Comparison of ENCODE assay signal across 9 cellular contexts in genomic region chr13:23876265-23876664, GRCh38. TPM values are rescaled to one million over a fixed set of nuclear protein-coding genes. Genes with fewer than 3 reads are reported as not detected.
DNase-seq lines count a peak whose midpoint lies in the region; TF ChIP-seq lines count a peak whose summit lies in the region.
"Had no signal": no experiment of that assay in that cellular context is flagged by ENCODE, and none has a peak within 500 bp of the region (broad histone marks: within the 10 kb centered on the region; RNA-seq: fewer than 3 reads in every experiment).

No MANE protein-coding gene starts in this region.

- peaks cover 0 to 12% of the 10 kb centered on the region in 2 donors for H3K36me3 ChIP-seq in vagina
- H3K36me3 ChIP-seq: BLaER1 had no signal

- H3K4me3 ChIP-seq in dorsolateral prefrontal cortex: no peak overlapping the region
- no peak overlapping the region for H3K4me3 ChIP-seq in vagina
- H3K4me3 ChIP-seq: BLaER1 had no signal

- H3K27me3 ChIP-seq in dorsolateral prefrontal cortex (no peaks in the 10 kb centered on the region), vagina (no peaks in the 10 kb centered on the region)
- H3K27me3 ChIP-seq: BLaER1 had no signal

- no peaks in the 10 kb centered on the region for H3K9me3 ChIP-seq in vagina
- H3K9me3 ChIP-seq: BLaER1 had no signal

- intact Hi-C loops in dorsolateral prefrontal cortex (cut with DNase I) (loop anchor here in 1 of 2 donors (10.0 kb wide), 2 partner anchors 301 to 501 kb away; partner anchors contain the start of gene TNFRSF19), posterior vena cava (cut with DNase I) (loop anchor here in 1 of 2 donors (10.0 kb wide), 1 partner anchor 301 kb away; the partner anchor contains the start of gene TNFRSF19), vagina (cut with DNase I) (no loop called here)

- TF ChIP-seq POLR2A in vagina (IDR thresholded peaks at IDR 0.05): no peak

- no peak overlapping the region for H3K4me3 Mint-ChIP-seq in progenitor cell of endocrine pancreas (ENCODE audit: low read depth)

- H3K27me3 Mint-ChIP-seq in progenitor cell of endocrine pancreas: no peaks in the 10 kb centered on the region

- H3K9me3 Mint-ChIP-seq in progenitor cell of endocrine pancreas (ENCODE audit: low read depth): no peaks in the 10 kb centered on the region

- no peak overlapping the region for H3K27ac Mint-ChIP-seq in progenitor cell of endocrine pancreas

- H3K4me1 ChIP-seq in vagina: no peaks in the 10 kb centered on the region

- peaks cover 11% of the 10 kb centered on the region for H3K36me3 Mint-ChIP-seq in progenitor cell of endocrine pancreas (ENCODE audit: insufficient read depth)

- H3K4me1 Mint-ChIP-seq in progenitor cell of endocrine pancreas (ENCODE audit: low read depth): peaks cover 5% of the 10 kb centered on the region

- TF ChIP-seq CTCF in dorsolateral prefrontal cortex (IDR thresholded peaks at IDR 0.05 in 54 of 56, conservative IDR thresholded peaks at IDR 0.05 in 2 of 56; ENCODE audit: low read depth in 1 of 56, partially characterized antibody in 56 of 56) (peak in 54 of 56 donors; percentile 22 to 81 (median 56)), progenitor cell of endocrine pancreas (IDR thresholded peaks at IDR 0.05; ENCODE audit: unreplicated experiment) (peak; percentile 50), vagina (IDR thresholded peaks at IDR 0.05) (no peak)

- peak; percentile 1 for DNase-seq in NCI-H510A treated with DMSO at 0.1 percent for 48 hours (lab: John Stamatoyannopoulos, UW)
- DNase-seq in NCI-H510A (lab: John Stamatoyannopoulos, UW): no peak
- peak; percentile 12 for DNase-seq in M059J (ENCODE audit: low read depth)
- DNase-seq in dorsolateral prefrontal cortex: peak in 2 of 10 donors; percentile 40
- DNase-seq in progenitor cell of endocrine pancreas (ENCODE audit: low spot score, unreplicated experiment): no peak
- no peak for DNase-seq in activated CD4-positive, CD25-positive, alpha-beta regulatory T cell (lab: John Stamatoyannopoulos, UW)
- no peak for DNase-seq in posterior vena cava (ENCODE audit: low spot score)
- DNase-seq in vagina (ENCODE audit: extremely low spot score in 2 of 2): no peak

- H3K27ac ChIP-seq in dorsolateral prefrontal cortex (peak overlapping the region in 7 of 59 donors; percentile 8 to 68 (median 36)), vagina (no peak overlapping the region)
- H3K27ac ChIP-seq: BLaER1 had no signal

RNA-seq across cellular contexts. Expression of gene MIPEP, which starts 12.9 kb away (rescaled TPM):
- total RNA-seq in M059J (2014; rRNA removed; shearing (Covaris generic)): 6.6 and 11.5 TPM in 2 replicates
- total RNA-seq in dorsolateral prefrontal cortex: 10 to 100 TPM in 111 of 120 experiments, 1 to 10 TPM in 9; 8.6 to 21.4 (median 12.6) TPM
- total RNA-seq in progenitor cell of endocrine pancreas: 15.7 and 19.2 TPM in 2 replicates
- 10 to 100 TPM; 15.0 to 15.7 TPM for total RNA-seq in posterior vena cava
- total RNA-seq in vagina: 13.3 TPM

RNA-seq across cellular contexts. Expression of gene C1QTNF9B, which starts 21.0 kb away (rescaled TPM):
- total RNA-seq in M059J (2014; rRNA removed; shearing (Covaris generic)): not detected in 2 replicates
- 1 to 10 TPM in 20 of 120 experiments, under 1 TPM in 38, not detected in 62; 0.20 to 3.1 (median 0.80) TPM for total RNA-seq in dorsolateral prefrontal cortex
- total RNA-seq in progenitor cell of endocrine pancreas: not detected in 2 replicates
- total RNA-seq in posterior vena cava: not detected
- not detected for total RNA-seq in vagina

Comparison
In these comparisons a context has a peak if more than half of its experiments do, and no peak if none do; other contexts are left out.
1. DNase-seq: peak in NCI-H510A treated with DMSO at 0.1 percent for 48 hours (single experiment) and M059J (single experiment); none in NCI-H510A (single experiment), progenitor cell of endocrine pancreas (single experiment), activated CD4-positive, CD25-positive, alpha-beta regulatory T cell (0 of 4), posterior vena cava (single experiment) and vagina (0 of 2).
2. CTCF ChIP-seq: peak in dorsolateral prefrontal cortex (54 of 56) and progenitor cell of endocrine pancreas (single experiment); none in vagina (0 of 3).